Comparison of ENCODE assay signal across 15 cellular contexts in the genomic region with DNA sequence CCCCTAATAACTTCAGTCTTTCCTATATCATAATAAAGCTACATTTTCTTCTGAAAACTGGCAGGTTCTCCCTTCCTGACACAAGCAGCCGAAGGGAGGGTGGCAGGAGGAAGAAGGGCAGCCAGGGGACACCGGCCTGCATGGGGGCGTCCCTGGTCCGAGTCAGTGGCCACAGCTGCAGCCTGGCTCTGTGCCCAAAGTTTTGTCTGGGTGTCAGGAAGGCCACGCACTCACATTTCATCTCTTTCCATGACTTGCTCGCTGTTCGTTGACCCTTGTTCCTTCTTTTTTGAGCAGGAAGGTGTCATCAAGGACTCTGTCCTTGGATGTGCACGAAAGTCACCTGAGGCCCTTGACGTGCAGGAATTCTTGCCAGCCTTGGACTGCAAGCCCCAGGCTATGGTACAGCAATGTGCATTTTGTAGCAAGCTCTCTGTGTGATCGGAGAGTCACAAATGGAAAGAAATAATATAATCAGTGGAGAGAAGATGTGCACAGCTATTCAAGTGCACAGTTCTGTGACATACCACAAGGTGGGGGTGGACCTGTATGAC.
"Had no signal": no experiment of that assay in that cellular context is flagged by ENCODE, and none has a peak within 500 bp of the region (broad histone marks: within the 10 kb centered on the region; RNA-seq: fewer than 3 reads in every experiment).

No MANE protein-coding gene starts in this region.

- H2AFZ ChIP-seq: hepatocyte had no signal

- H3K79me2 ChIP-seq: hepatocyte had no signal

- ATAC-seq: left colon, natural killer cell, right cardiac atrium had no signal

- H3K27me3 ChIP-seq: hepatocyte, ovary had no signal

- H3K27ac ChIP-seq: hepatocyte, ovary, tibial artery had no signal

- H3K9me3 ChIP-seq: ovary, tibial artery had no signal

- FAIRE-seq: colon, endothelial cell of umbilical vein, small intestine had no signal

- H3K4me3 ChIP-seq: hepatocyte, ovary, tibial artery had no signal

- H3K36me3 ChIP-seq: ovary, tibial artery had no signal

- H3K4me2 ChIP-seq: hepatocyte had no signal

- DNase-seq: cerebellar nuclear complex; erythroblast; foreskin melanocyte; left colon; natural killer cell; nucleus accumbens; ovary; right cardiac atrium; small intestine; stimulated activated CD4-positive, alpha-beta T cell treated with anti-CD3 and anti-CD28 coated beads, Interleukin-2, amount 100 ng/mL, for 48 hours; stimulated activated naive CD4-positive, alpha-beta T cell treated with Interleukin-2 at 50 U/mL for 16 hours; tibial artery had no signal
